ENCODE assay signal across 1 cellular context in genomic region chr4:88674989-88675388, GRCh38.
TF ChIP-seq lines count a peak whose summit lies in the region.

No MANE protein-coding gene starts in this region.

TF ChIP-seq in IMR-90, 13 proteins besides CTCF, POLR2A, EP300 and RAD21:
- TF ChIP-seq BHLHE40 (IDR thresholded peaks at IDR 0.05; ENCODE audit: low read depth, low read length) (no peak), SMC3 (IDR thresholded peaks at IDR 0.05; ENCODE audit: low read depth, low read length) (0 out of 2 replicates have a peak, but pooled peaks have one; percentile 5), MAFK (IDR thresholded peaks at IDR 0.05; ENCODE audit: low read depth, low read length) (no peak), NFE2L2 (IDR thresholded peaks at IDR 0.05; ENCODE audit: low read depth, low read length) (no peak), CHD1 (IDR thresholded peaks at IDR 0.05; ENCODE audit: low read depth, low read length) (no peak), MXI1 (IDR thresholded peaks at IDR 0.05; ENCODE audit: borderline replicate concordance, low read depth, low read length) (no peak), RCOR1 (IDR thresholded peaks at IDR 0.05; ENCODE audit: insufficient replicate concordance, low read length) (no peak), USF2 (IDR thresholded peaks at IDR 0.05; ENCODE audit: low read depth, low read length) (no peak), FOS (IDR thresholded peaks at IDR 0.05; ENCODE audit: low read depth, low read length) (0 out of 2 replicates have a peak, but pooled peaks have one; percentile 6), ELK1 (IDR thresholded peaks at IDR 0.05; ENCODE audit: borderline replicate concordance, low read depth, low read length) (no peak), RFX5 (IDR thresholded peaks at IDR 0.05; ENCODE audit: low read depth, low read length) (no peak), MAZ (IDR thresholded peaks at IDR 0.05; ENCODE audit: borderline replicate concordance, low read depth, low read length) (no peak), CEBPB (IDR thresholded peaks at IDR 0.05; ENCODE audit: low read depth, low read length) (no peak)
